ENCODE assay signal across 18 cellular contexts in genomic region chr15:40829155-40829554, GRCh38. TPM values are rescaled to one million over a fixed set of nuclear protein-coding genes. Genes with fewer than 3 reads are reported as not detected.
DNase-seq lines count a peak whose midpoint lies in the region; ATAC-seq, FAIRE-seq and TF ChIP-seq lines count a peak whose summit lies in the region.
"Had no signal": no experiment of that assay in that cellular context is flagged by ENCODE, and none has a peak within 500 bp of the region (broad histone marks: within the 10 kb centered on the region; RNA-seq: fewer than 3 reads in every experiment).

No MANE protein-coding gene starts in this region.

- DNase-seq in Jurkat, Clone E6-1 (ENCODE audit: low read depth, low spot score): peak; percentile 16
- no peak for DNase-seq in K562 (ENCODE audit: extremely low read depth in 1 of 4, low spot score in 3 of 4)
- no peak for DNase-seq in effector CD4-positive, alpha-beta T cell
- DNase-seq: activated naive CD4-positive, alpha-beta T cell; cortex of kidney; Kasumi-1; NCI-H187 treated with DMSO at 0.1 percent for 48 hours; NCI-H524 treated with DMSO at 0.1 percent for 48 hours; stimulated activated CD4-positive, alpha-beta T cell treated with anti-CD3 and anti-CD28 coated beads, Interleukin-1b, Interleukin-23, amount 100 ng/mL, for 48 hours had no signal

- POLR2A ChIA-PET in K562 (lab: Yijun Ruan, JAX): interaction anchor here (1.0 to 1.4 kb wide), 3 partner anchors 14 to 18 kb away, joined by 3 to 10 read pairs (median 7); no protein-coding TSS in a partner anchor

- no peak for TF ChIP-seq RAD21 in K562 (CRISPR knock-in tag; conservative IDR thresholded peaks at IDR 0.05 in 1 of 2, IDR thresholded peaks at IDR 0.05 in 1 of 2)

- no peak for FAIRE-seq in K562 (lab: Jason Lieb, UNC)
- FAIRE-seq: astrocyte, D721Med, GM18507, GM19239 had no signal

- H3K4me3 ChIP-seq in Jurkat, Clone E6-1 (ENCODE audit: low read length): no peak overlapping the region
- H3K4me3 ChIP-seq in K562: no peak overlapping the region
- H3K4me3 ChIP-seq: neural progenitor cell, right atrium auricular region had no signal

- no peaks in the 10 kb centered on the region for H3K36me3 ChIP-seq in K562 (ENCODE audit: control insufficient read depth, insufficient read depth, low read length)
- H3K36me3 ChIP-seq: neural progenitor cell, right atrium auricular region had no signal

- no peak overlapping the region for H3K9ac ChIP-seq in K562 (ENCODE audit: insufficient read depth in 1 of 2, low read depth in 2 of 2, low read length in 2 of 2)
- H3K9ac ChIP-seq: neural progenitor cell had no signal

- H4K20me1 ChIP-seq in K562 (replicated peaks; ENCODE audit: control insufficient read depth, insufficient read depth, low read length): peaks cover 4% of the 10 kb centered on the region

- intact Hi-C loops in K562 (cut with micrococcal nuclease): no loop called here

- CTCF ChIA-PET in K562 (lab: Yijun Ruan, JAX; ENCODE audit: low intra/inter-chr PET ratio): no interaction called here

- in situ Hi-C loops in K562 (cut with MboI): no loop called here

- TF ChIP-seq CTCF in K562 (IDR thresholded peaks at IDR 0.05 in 2 of 3, conservative IDR thresholded peaks at IDR 0.05 in 1 of 3; ENCODE audit: insufficient read depth in 2 of 3, low read depth in 1 of 3, low read length in 3 of 3): no peak

- peak overlapping the region; percentile 88 for H2AFZ ChIP-seq in K562 (ENCODE audit: low read depth, low read length)
- H2AFZ ChIP-seq: neural progenitor cell had no signal

- no peaks in the 10 kb centered on the region for H3K9me3 ChIP-seq in K562 (replicated peaks; ENCODE audit: control insufficient read depth, insufficient read depth, low read depth, low read length)
- H3K9me3 ChIP-seq: right atrium auricular region had no signal

- no TSS peak for BruUV-seq in K562 (replicated peaks; lab: Mats Ljungman, UMichigan)

- no peaks in the 10 kb centered on the region for H3K9me1 ChIP-seq in K562 (ENCODE audit: control insufficient read depth, insufficient read depth, low read length)

- no peaks in the 10 kb centered on the region for H3K27me3 ChIP-seq in K562 (ENCODE audit: control insufficient read depth in 2 of 2, insufficient read depth in 2 of 2, low read length in 2 of 2)
- H3K27me3 ChIP-seq: neural progenitor cell, right atrium auricular region had no signal

- WGBS in K562 (ENCODE audit: insufficient coverage, low coverage, missing lambda C conversion rate): 44% methylated on average over 6 of the region's 6 CpGs

- H3K4me2 ChIP-seq in K562 (ENCODE audit: insufficient read depth, low read length): peak overlapping the region; percentile 17; the same call in 1 of the 2 replicates
- H3K4me2 ChIP-seq: neural progenitor cell had no signal

- no peak for TF ChIP-seq EP300 in K562 (IDR thresholded peaks at IDR 0.05; ENCODE audit: low read length)

- peak; percentile 32 for ATAC-seq in K562
- ATAC-seq in HG02852 (IDR thresholded peaks at IDR 0.05; ENCODE audit: unreplicated experiment): no peak
- ATAC-seq: Right ventricle myocardium inferior had no signal

- no peak for TF ChIP-seq POLR2A in K562 (conservative IDR thresholded peaks at IDR 0.05)

- no peak overlapping the region for H3K27ac ChIP-seq in K562 (ENCODE audit: extremely low read depth, low read depth, low read length)
- H3K27ac ChIP-seq: HL-60, neural progenitor cell, right atrium auricular region had no signal

- no peaks in the 10 kb centered on the region for H3K79me2 ChIP-seq in K562 (ENCODE audit: control insufficient read depth, insufficient read depth, low read length)

- H3K4me1 ChIP-seq in K562 (replicated peaks in 1 of 2; ENCODE audit: control insufficient read depth in 2 of 2, insufficient read depth in 2 of 2, low read length in 2 of 2): peaks cover 5 to 28% of the 10 kb centered on the region in 2 experiments; a peak in 4 of 5 replicates
- H3K4me1 ChIP-seq: neural progenitor cell, right atrium auricular region had no signal

RNA-seq across cellular contexts. Expression of gene PPP1R14D, which starts 0.6 kb away (rescaled TPM):
- not detected for polyA plus RNA-seq in Jurkat, Clone E6-1 (2012; ENCODE audit: insufficient read depth, insufficient read length)
- total RNA-seq in K562 (2011; cell fraction: chromatin; rRNA removed; ENCODE audit: low replicate concordance): not detected in 2 replicates
- 0.66 and 0.67 TPM in 2 replicates for total RNA-seq in K562 (2011; cell fraction: nucleolus; rRNA removed)
- total RNA-seq in K562 (2011; cell fraction: nucleoplasm; rRNA removed): not detected in 2 replicates
- total RNA-seq in K562 (2014; rRNA removed) (not detected in 2 replicates), K562 (2014; rRNA removed; fragmentation: Illumina TruSeq; extraction: Trizol) (not detected in 2 replicates), K562 (2015; rRNA removed; fragmentation: Illumina TruSeq; extraction: Trizol) (not detected in 2 replicates), K562 (2021) (not detected in 2 replicates)
- polyA plus RNA-seq in K562 (2011; rRNA removed) (0.11 TPM in 1 of 2 replicates, not detected in the other), K562 (2014; fragmentation: Illumina TruSeq; extraction: Trizol) (not detected in 2 replicates), K562 (2014; fragmentation: Nextera tagmentation; extraction: Ambion mirVana) (under 1 TPM; 0.11 to 0.18 TPM), K562 (2014; rRNA removed) (not detected in 2 replicates)
- 0.09 and 0.18 TPM in 2 replicates for polyA plus RNA-seq in K562 (2011; cell fraction: cytosol; rRNA removed)
- 0.17 TPM in 1 of 2 replicates, not detected in the other for polyA plus RNA-seq in K562 (2011; cell fraction: nucleus; rRNA removed)
- 0.14 TPM in 1 of 2 replicates, not detected in the other for polyA plus RNA-seq in K562 (2012)
- polyA minus RNA-seq in K562 (2011; rRNA and poly(A)+ RNA removed): not detected in 2 replicates
- polyA minus RNA-seq in K562 (2011; cell fraction: cytosol; rRNA and poly(A)+ RNA removed): not detected in 2 replicates
- polyA minus RNA-seq in K562 (2011; cell fraction: nucleus; rRNA and poly(A)+ RNA removed): not detected in 2 replicates
- total RNA-seq: astrocyte, right atrium auricular region, Right ventricle myocardium inferior had no signal

RNA-seq across cellular contexts. Expression of gene SPINT1, which starts 14.7 kb away (rescaled TPM):
- 16.7 TPM for polyA plus RNA-seq in Jurkat, Clone E6-1 (2012; ENCODE audit: insufficient read depth, insufficient read length)
- total RNA-seq in K562 (2011; cell fraction: chromatin; rRNA removed; ENCODE audit: low replicate concordance): 10.1 and 24.8 TPM in 2 replicates
- total RNA-seq in K562 (2011; cell fraction: nucleolus; rRNA removed): 24.3 and 37.9 TPM in 2 replicates
- 13.6 and 20.2 TPM in 2 replicates for total RNA-seq in K562 (2011; cell fraction: nucleoplasm; rRNA removed)
- total RNA-seq in K562 (2014; rRNA removed) (1.5 and 2.1 TPM in 2 replicates), K562 (2014; rRNA removed; fragmentation: Illumina TruSeq; extraction: Trizol) (1.1 and 1.8 TPM in 2 replicates), K562 (2015; rRNA removed; fragmentation: Illumina TruSeq; extraction: Trizol) (0.94 and 0.98 TPM in 2 replicates), K562 (2021) (3.2 and 4.5 TPM in 2 replicates)
- polyA plus RNA-seq in K562 (2011; rRNA removed) (2.8 and 5.6 TPM in 2 replicates), K562 (2014; fragmentation: Illumina TruSeq; extraction: Trizol) (3.9 and 4.5 TPM in 2 replicates), K562 (2014; fragmentation: Nextera tagmentation; extraction: Ambion mirVana) (under 1 TPM; 0.78 to 0.80 TPM), K562 (2014; rRNA removed) (2.3 and 3.3 TPM in 2 replicates)
- 4.1 and 7.4 TPM in 2 replicates for polyA plus RNA-seq in K562 (2011; cell fraction: cytosol; rRNA removed)
- 9.8 and 17.8 TPM in 2 replicates for polyA plus RNA-seq in K562 (2011; cell fraction: nucleus; rRNA removed)
- 4.0 and 7.3 TPM in 2 replicates for polyA plus RNA-seq in K562 (2012)
- 3.5 and 3.7 TPM in 2 replicates for polyA minus RNA-seq in K562 (2011; rRNA and poly(A)+ RNA removed)
- 4.8 and 6.5 TPM in 2 replicates for polyA minus RNA-seq in K562 (2011; cell fraction: cytosol; rRNA and poly(A)+ RNA removed)
- 5.0 and 5.2 TPM in 2 replicates for polyA minus RNA-seq in K562 (2011; cell fraction: nucleus; rRNA and poly(A)+ RNA removed)

RNA-seq across cellular contexts. Expression of gene DNAJC17, which starts 21.9 kb away (rescaled TPM):
- 50.2 TPM for polyA plus RNA-seq in Jurkat, Clone E6-1 (2012; ENCODE audit: insufficient read depth, insufficient read length)
- total RNA-seq in K562 (2011; cell fraction: chromatin; rRNA removed; ENCODE audit: low replicate concordance): 52.2 and 75.8 TPM in 2 replicates
- 35.9 and 41.6 TPM in 2 replicates for total RNA-seq in K562 (2011; cell fraction: nucleolus; rRNA removed)
- total RNA-seq in K562 (2011; cell fraction: nucleoplasm; rRNA removed): 34.0 and 47.2 TPM in 2 replicates
- total RNA-seq in K562 (2014; rRNA removed) (57.9 and 60.3 TPM in 2 replicates), K562 (2014; rRNA removed; fragmentation: Illumina TruSeq; extraction: Trizol) (39.5 and 44.2 TPM in 2 replicates), K562 (2015; rRNA removed; fragmentation: Illumina TruSeq; extraction: Trizol) (58.4 and 61.5 TPM in 2 replicates), K562 (2021) (31.2 and 41.0 TPM in 2 replicates)
- polyA plus RNA-seq in K562 (2011; rRNA removed) (33.8 and 37.9 TPM in 2 replicates), K562 (2014; fragmentation: Illumina TruSeq; extraction: Trizol) (51.3 and 68.6 TPM in 2 replicates), K562 (2014; fragmentation: Nextera tagmentation; extraction: Ambion mirVana) (1 to 10 TPM; 2.4 to 9.1 TPM), K562 (2014; rRNA removed) (66.6 and 79.4 TPM in 2 replicates)
- polyA plus RNA-seq in K562 (2011; cell fraction: cytosol; rRNA removed): 38.9 and 62.7 TPM in 2 replicates
- polyA plus RNA-seq in K562 (2011; cell fraction: nucleus; rRNA removed): 54.0 and 67.1 TPM in 2 replicates
- 31.6 and 35.7 TPM in 2 replicates for polyA plus RNA-seq in K562 (2012)
- 24.9 and 30.8 TPM in 2 replicates for polyA minus RNA-seq in K562 (2011; rRNA and poly(A)+ RNA removed)
- polyA minus RNA-seq in K562 (2011; cell fraction: cytosol; rRNA and poly(A)+ RNA removed): 16.6 and 22.6 TPM in 2 replicates
- 9.8 and 36.0 TPM in 2 replicates for polyA minus RNA-seq in K562 (2011; cell fraction: nucleus; rRNA and poly(A)+ RNA removed)

RNA-seq across cellular contexts. Expression of gene ZFYVE19, which starts 22.3 kb away (rescaled TPM):
- polyA plus RNA-seq in Jurkat, Clone E6-1 (2012; ENCODE audit: insufficient read depth, insufficient read length): 33.2 TPM
- 53.9 and 97.1 TPM in 2 replicates for total RNA-seq in K562 (2011; cell fraction: chromatin; rRNA removed; ENCODE audit: low replicate concordance)
- 55.0 and 62.4 TPM in 2 replicates for total RNA-seq in K562 (2011; cell fraction: nucleolus; rRNA removed)
- 34.8 and 43.8 TPM in 2 replicates for total RNA-seq in K562 (2011; cell fraction: nucleoplasm; rRNA removed)
- total RNA-seq in K562 (2014; rRNA removed) (13.1 and 20.8 TPM in 2 replicates), K562 (2014; rRNA removed; fragmentation: Illumina TruSeq; extraction: Trizol) (7.9 and 13.1 TPM in 2 replicates), K562 (2015; rRNA removed; fragmentation: Illumina TruSeq; extraction: Trizol) (20.7 and 22.5 TPM in 2 replicates), K562 (2021) (18.2 and 19.9 TPM in 2 replicates)
- polyA plus RNA-seq in K562 (2011; rRNA removed) (27.1 and 35.2 TPM in 2 replicates), K562 (2014; fragmentation: Illumina TruSeq; extraction: Trizol) (30.0 and 36.8 TPM in 2 replicates), K562 (2014; fragmentation: Nextera tagmentation; extraction: Ambion mirVana) (1 to 10 TPM; 1.5 to 3.6 TPM), K562 (2014; rRNA removed) (23.4 and 23.5 TPM in 2 replicates)
- 38.7 and 39.7 TPM in 2 replicates for polyA plus RNA-seq in K562 (2011; cell fraction: cytosol; rRNA removed)
- polyA plus RNA-seq in K562 (2011; cell fraction: nucleus; rRNA removed): 105 TPM in 2 replicates
- polyA plus RNA-seq in K562 (2012): 23.5 and 35.7 TPM in 2 replicates
- 22.6 and 25.2 TPM in 2 replicates for polyA minus RNA-seq in K562 (2011; rRNA and poly(A)+ RNA removed)
- polyA minus RNA-seq in K562 (2011; cell fraction: cytosol; rRNA and poly(A)+ RNA removed): 11.4 and 13.7 TPM in 2 replicates
- polyA minus RNA-seq in K562 (2011; cell fraction: nucleus; rRNA and poly(A)+ RNA removed): 22.2 and 27.5 TPM in 2 replicates

RNA-seq across cellular contexts. Expression of gene RHOV, which starts 44.9 kb away (rescaled TPM):
- 3.1 TPM for polyA plus RNA-seq in Jurkat, Clone E6-1 (2012; ENCODE audit: insufficient read depth, insufficient read length)
- total RNA-seq in K562 (2011; cell fraction: chromatin; rRNA removed; ENCODE audit: low replicate concordance): 1.1 and 1.9 TPM in 2 replicates
- total RNA-seq in K562 (2011; cell fraction: nucleolus; rRNA removed): 1.8 TPM in 2 replicates
- total RNA-seq in K562 (2011; cell fraction: nucleoplasm; rRNA removed): 1.0 and 1.1 TPM in 2 replicates
- total RNA-seq in K562 (2014; rRNA removed) (2.0 and 2.2 TPM in 2 replicates), K562 (2014; rRNA removed; fragmentation: Illumina TruSeq; extraction: Trizol) (0.73 and 1.1 TPM in 2 replicates), K562 (2015; rRNA removed; fragmentation: Illumina TruSeq; extraction: Trizol) (0.45 and 0.72 TPM in 2 replicates), K562 (2021) (1.9 and 2.0 TPM in 2 replicates)
- polyA plus RNA-seq in K562 (2011; rRNA removed) (1.1 and 1.2 TPM in 2 replicates), K562 (2014; fragmentation: Illumina TruSeq; extraction: Trizol) (1.1 TPM in 2 replicates), K562 (2014; fragmentation: Nextera tagmentation; extraction: Ambion mirVana) (under 1 TPM; 0.08 to 0.18 TPM), K562 (2014; rRNA removed) (1.4 and 2.6 TPM in 2 replicates)
- polyA plus RNA-seq in K562 (2011; cell fraction: cytosol; rRNA removed): 1.3 and 2.4 TPM in 2 replicates
- polyA plus RNA-seq in K562 (2011; cell fraction: nucleus; rRNA removed): 1.0 and 1.1 TPM in 2 replicates
- polyA plus RNA-seq in K562 (2012): 0.51 and 1.3 TPM in 2 replicates
- 0.77 and 1.3 TPM in 2 replicates for polyA minus RNA-seq in K562 (2011; rRNA and poly(A)+ RNA removed)
- polyA minus RNA-seq in K562 (2011; cell fraction: cytosol; rRNA and poly(A)+ RNA removed): 1.4 TPM in 1 of 2 replicates, not detected in the other
- polyA minus RNA-seq in K562 (2011; cell fraction: nucleus; rRNA and poly(A)+ RNA removed): 1.1 and 1.3 TPM in 2 replicates
- total RNA-seq: right atrium auricular region, Right ventricle myocardium inferior had no signal
